23 cellular contexts compared by ENCODE assay signal in genomic region chr1:186234976-186235686, GRCh38.
"Had no signal": no experiment of that assay in that cellular context is flagged by ENCODE, and none has a peak within 500 bp of the region (broad histone marks: within the 10 kb centered on the region; RNA-seq: fewer than 3 reads in every experiment).

No MANE protein-coding gene starts in this region.

- H3K4me3 Mint-ChIP-seq: activated CD8-positive, alpha-beta T cell treated with anti-CD3 and anti-CD28 coated beads for 36 hours; activated naive CD8-positive, alpha-beta T cell treated with anti-CD3 and anti-CD28 coated beads, Interleukin-2, amount 10 ng/mL, durations not matched to agents 7 days and 5 days; T-helper 1 cell treated with Interleukin-12 subunit alpha and Interleukin-12 subunit beta and Interleukin-4 antibody, amounts not matched to agents 30 μg/mL and 1 μg/mL, for 36 hours had no signal

- H3K4me3 ChIP-seq: adrenal gland, breast epithelium, SJCRH30 had no signal

- H3K27ac ChIP-seq: adrenal gland, breast epithelium, RWPE1, SJCRH30 had no signal

- H3K9ac ChIP-seq: SK-N-SH had no signal

- H3K9me3 ChIP-seq: adrenal gland, breast epithelium, SJCRH30, SK-N-SH had no signal

- DNase-seq: activated CD4-positive, alpha-beta T cell treated with anti-CD3 and anti-CD28 coated beads for 4 hours; activated CD8-positive, alpha-beta memory T cell treated with anti-CD3 and anti-CD28 coated beads, Interleukin-2, amount 50 U/mL, for 4 hours; activated CD8-positive, alpha-beta T cell treated with anti-CD3 and anti-CD28 coated beads for 36 hours; activated naive CD4-positive, alpha-beta T cell treated with anti-CD3 and anti-CD28 coated beads, Interleukin-2, amount 50 U/mL, for 16 hours; activated naive CD8-positive, alpha-beta T cell treated with anti-CD3 and anti-CD28 coated beads, Interleukin-2, amount 10 ng/mL, durations not matched to agents 7 days and 5 days; adrenal gland; aorta; central memory CD4-positive, alpha-beta T cell; MM.1S; NCI-H1105 treated with DMSO at 0.1 percent for 48 hours; NCI-H1436 treated with DMSO at 0.1 percent for 48 hours; NCI-H187; NCI-H2081; NCI-H510A treated with DMSO at 0.1 percent for 48 hours; NCI-H69; Right ventricle myocardium superior; SJCRH30; SK-N-SH had no signal

- H3K4me1 ChIP-seq: adrenal gland, breast epithelium, SJCRH30 had no signal

- H3K4me2 ChIP-seq: SK-N-SH had no signal

- H3K36me3 ChIP-seq: adrenal gland, breast epithelium, SJCRH30 had no signal

- H3K27ac Mint-ChIP-seq: activated CD8-positive, alpha-beta T cell treated with anti-CD3 and anti-CD28 coated beads for 36 hours; activated naive CD8-positive, alpha-beta T cell treated with anti-CD3 and anti-CD28 coated beads, Interleukin-2, amount 10 ng/mL, durations not matched to agents 7 days and 5 days; T-helper 1 cell treated with Interleukin-12 subunit alpha and Interleukin-12 subunit beta and Interleukin-4 antibody, amounts not matched to agents 30 μg/mL and 1 μg/mL, for 36 hours had no signal

- ATAC-seq: activated CD4-positive, CD25-positive, alpha-beta regulatory T cell treated with anti-CD3 and anti-CD28 coated beads, Interleukin-2, amount 50 U/mL, for 24 hours; activated CD8-positive, alpha-beta T cell treated with anti-CD3 and anti-CD28 coated beads for 36 hours; Panc1 had no signal

- H3K27me3 ChIP-seq: adrenal gland, breast epithelium, SJCRH30 had no signal

- H3K4me1 Mint-ChIP-seq: activated naive CD8-positive, alpha-beta T cell treated with anti-CD3 and anti-CD28 coated beads, Interleukin-2, amount 10 ng/mL, durations not matched to agents 7 days and 5 days had no signal

- H3K9me2 ChIP-seq: SK-N-SH had no signal

- H3K9me3 Mint-ChIP-seq: activated CD8-positive, alpha-beta T cell treated with anti-CD3 and anti-CD28 coated beads for 36 hours; activated naive CD8-positive, alpha-beta T cell treated with anti-CD3 and anti-CD28 coated beads, Interleukin-2, amount 10 ng/mL, durations not matched to agents 7 days and 5 days; T-helper 1 cell treated with Interleukin-12 subunit alpha and Interleukin-12 subunit beta and Interleukin-4 antibody, amounts not matched to agents 30 μg/mL and 1 μg/mL, for 36 hours had no signal

- H3K36me3 Mint-ChIP-seq: activated naive CD8-positive, alpha-beta T cell treated with anti-CD3 and anti-CD28 coated beads, Interleukin-2, amount 10 ng/mL, durations not matched to agents 7 days and 5 days had no signal
